Comparison of ENCODE assay signal across 12 cellular contexts in the genomic region with DNA sequence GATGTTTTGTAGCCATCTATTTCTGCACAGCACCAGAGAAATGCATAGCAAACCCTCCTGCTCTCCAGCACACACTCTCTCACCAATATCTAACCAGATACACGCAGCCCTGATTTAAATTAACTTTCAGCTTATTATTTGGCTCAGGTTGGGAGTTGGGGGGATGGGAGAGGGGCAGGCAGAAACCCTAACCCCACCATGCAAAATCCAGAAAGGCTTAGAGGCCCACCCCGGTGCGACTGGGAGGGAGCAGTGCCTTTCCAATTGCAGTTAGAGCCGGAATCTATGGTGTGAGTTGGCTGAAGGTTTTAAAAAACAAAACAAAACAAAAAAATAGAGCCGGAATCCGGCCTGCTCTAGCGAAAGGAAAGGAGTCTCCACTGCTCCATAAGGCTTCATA. TPM values are rescaled to one million over a fixed set of nuclear protein-coding genes. Genes with fewer than 3 reads are reported as not detected.
DNase-seq lines count a peak whose midpoint lies in the region; ATAC-seq, FAIRE-seq and TF ChIP-seq lines count a peak whose summit lies in the region.
"Had no signal": no experiment of that assay in that cellular context is flagged by ENCODE, and none has a peak within 500 bp of the region (broad histone marks: within the 10 kb centered on the region; RNA-seq: fewer than 3 reads in every experiment).

No MANE protein-coding gene starts in this region.

- intact Hi-C loops in activated CD4-positive, alpha-beta T cell treated with anti-CD3 and anti-CD28 coated beads, Interleukin-2, amount 10 ng/mL, durations not matched to agents 24 days and 14 days (cut with micrococcal nuclease) = loop anchor here (1.0 kb wide), 1 partner anchor 8 kb away; no protein-coding TSS in a partner anchor
- intact Hi-C loops in endothelial cell of umbilical vein (cut with micrococcal nuclease) = no loop called here

- H3K9me3 Mint-ChIP-seq in activated CD4-positive, alpha-beta T cell treated with anti-CD3 and anti-CD28 coated beads, Interleukin-2, amount 10 ng/mL, durations not matched to agents 24 days and 14 days = no peaks in the 10 kb centered on the region
- no peaks in the 10 kb centered on the region for H3K9me3 Mint-ChIP-seq in progenitor cell of endocrine pancreas (ENCODE audit: low read depth)

- H3K9me1 ChIP-seq in endothelial cell of umbilical vein (replicated peaks; ENCODE audit: control insufficient read depth, extremely low read depth, insufficient read depth, low read length) = no peaks in the 10 kb centered on the region

- H3K36me3 ChIP-seq in endothelial cell of umbilical vein (ENCODE audit: control insufficient read depth in 2 of 2, extremely low read depth in 1 of 2, insufficient read depth in 2 of 2, low read length in 2 of 2) = no peaks in the 10 kb centered on the region
- H3K36me3 ChIP-seq: gastroesophageal sphincter had no signal

- FAIRE-seq in endothelial cell of umbilical vein (lab: Jason Lieb, UNC) = no peak

- CTCF ChIA-PET in endothelial cell of umbilical vein (lab: Charles Lee) = interaction anchor here (0.6 to 4.5 kb wide), 9 partner anchors 11 to 194 kb away, joined by 3 to 17 read pairs (median 4); no protein-coding TSS in a partner anchor

- POLR2A ChIA-PET in endothelial cell of umbilical vein (lab: Charles Lee) = no interaction called here

- H3K9ac ChIP-seq in endothelial cell of umbilical vein (replicated peaks; ENCODE audit: extremely low read depth, insufficient read depth, low read length) = peak overlapping the region; percentile 86

- peaks cover 36% of the 10 kb centered on the region for H3K4me1 Mint-ChIP-seq in activated CD4-positive, alpha-beta T cell treated with anti-CD3 and anti-CD28 coated beads, Interleukin-2, amount 10 ng/mL, durations not matched to agents 24 days and 14 days
- H3K4me1 Mint-ChIP-seq in progenitor cell of endocrine pancreas (ENCODE audit: low read depth) = peaks cover 47% of the 10 kb centered on the region

- H4K20me1 ChIP-seq in endothelial cell of umbilical vein (replicated peaks; ENCODE audit: control insufficient read depth, extremely low read depth, insufficient read depth, low read length) = peaks cover 2% of the 10 kb centered on the region

- H3K4me2 ChIP-seq in endothelial cell of umbilical vein (ENCODE audit: insufficient read depth, low read length) = peak overlapping the region; percentile 96

- peak overlapping the region; percentile 85 to 96 (median 95) for H3K4me3 ChIP-seq in endothelial cell of umbilical vein (replicated peaks in 1 of 3; ENCODE audit: insufficient read depth in 1 of 3, low read depth in 1 of 3, low read length in 3 of 3)
- H3K4me3 ChIP-seq: skin epidermis had no signal

- H3K9me3 ChIP-seq in endothelial cell of umbilical vein (replicated peaks; ENCODE audit: control insufficient read depth, insufficient read depth, low read length) = no peaks in the 10 kb centered on the region
- H3K9me3 ChIP-seq: gastroesophageal sphincter, testis had no signal

- no peak for DNase-seq in activated CD4-positive, alpha-beta T cell treated with anti-CD3 and anti-CD28 coated beads, Interleukin-2, amount 10 ng/mL, durations not matched to agents 24 days and 14 days
- no peak for DNase-seq in activated CD4-positive, alpha-beta T cell treated with anti-CD3 and anti-CD28 coated beads, Interleukin-2, amount 50 U/mL, for 48 hours
- DNase-seq in OCI-M1 (lab: John Stamatoyannopoulos, UW) (peak; percentile 38), endothelial cell of umbilical vein (ENCODE audit: low read depth, low spot score) (no peak), progenitor cell of endocrine pancreas (ENCODE audit: low spot score, unreplicated experiment) (no peak), NCI-H748 (lab: John Stamatoyannopoulos, UW; ENCODE audit: unreplicated experiment) (no peak), GM03348 (ENCODE audit: low spot score) (no peak)
- DNase-seq: testis had no signal

- dilution Hi-C loops in endothelial cell of umbilical vein (cut with MboI; ENCODE audit: extremely low pct_ligation_motif_present, low sequenced_read_pairs) = no loop called here

- H3K79me2 ChIP-seq in endothelial cell of umbilical vein (ENCODE audit: control insufficient read depth, insufficient read depth, low read length) = peaks cover 76% of the 10 kb centered on the region

- TF ChIP-seq POLR2A in endothelial cell of umbilical vein (IDR thresholded peaks at IDR 0.05; ENCODE audit: low read depth, low read length) = no peak

- peaks cover 45% of the 10 kb centered on the region for H3K4me1 ChIP-seq in endothelial cell of umbilical vein (ENCODE audit: control insufficient read depth, extremely low read depth, insufficient read depth, low read length)

- peaks cover 67% of the 10 kb centered on the region for H3K27me3 Mint-ChIP-seq in activated CD4-positive, alpha-beta T cell treated with anti-CD3 and anti-CD28 coated beads, Interleukin-2, amount 10 ng/mL, durations not matched to agents 24 days and 14 days
- no peaks in the 10 kb centered on the region for H3K27me3 Mint-ChIP-seq in progenitor cell of endocrine pancreas

- no peak overlapping the region for H3K27ac Mint-ChIP-seq in activated CD4-positive, alpha-beta T cell treated with anti-CD3 and anti-CD28 coated beads, Interleukin-2, amount 10 ng/mL, durations not matched to agents 24 days and 14 days
- peak overlapping the region; percentile 98 for H3K27ac Mint-ChIP-seq in progenitor cell of endocrine pancreas
- H3K27ac Mint-ChIP-seq: CD14-positive monocyte had no signal

- H2AFZ ChIP-seq in endothelial cell of umbilical vein (ENCODE audit: low read depth, low read length) = no peak overlapping the region

- no peaks in the 10 kb centered on the region for H3K27me3 ChIP-seq in endothelial cell of umbilical vein (ENCODE audit: control insufficient read depth in 2 of 2, insufficient read depth in 2 of 2, low read length in 2 of 2)
- H3K27me3 ChIP-seq: testis had no signal

- peak overlapping the region; percentile 74 for H3K27ac ChIP-seq in endothelial cell of umbilical vein (ENCODE audit: insufficient read depth, low read depth, low read length)
- H3K27ac ChIP-seq: gastroesophageal sphincter, skin epidermis, testis had no signal

- H3K36me3 Mint-ChIP-seq in activated CD4-positive, alpha-beta T cell treated with anti-CD3 and anti-CD28 coated beads, Interleukin-2, amount 10 ng/mL, durations not matched to agents 24 days and 14 days (ENCODE audit: low read depth) = no peaks in the 10 kb centered on the region
- H3K36me3 Mint-ChIP-seq in progenitor cell of endocrine pancreas (ENCODE audit: insufficient read depth) = peaks cover 6% of the 10 kb centered on the region

- no TSS peak for BruUV-seq in endothelial cell of umbilical vein (replicated peaks; lab: Mats Ljungman, UMichigan)

- H3K4me3 Mint-ChIP-seq in activated CD4-positive, alpha-beta T cell treated with anti-CD3 and anti-CD28 coated beads, Interleukin-2, amount 10 ng/mL, durations not matched to agents 24 days and 14 days = peak overlapping the region; percentile 81
- H3K4me3 Mint-ChIP-seq in progenitor cell of endocrine pancreas (ENCODE audit: low read depth) = peak overlapping the region; percentile 94

- TF ChIP-seq CTCF in endothelial cell of umbilical vein (IDR thresholded peaks at IDR 0.05; ENCODE audit: extremely low read depth in 1 of 2, insufficient read depth in 1 of 2, low read depth in 1 of 2, low read length in 2 of 2) = no peak
- TF ChIP-seq CTCF in progenitor cell of endocrine pancreas (IDR thresholded peaks at IDR 0.05; ENCODE audit: unreplicated experiment) = no peak

- ATAC-seq in HG02884 (IDR thresholded peaks at IDR 0.05; ENCODE audit: unreplicated experiment) = no peak
- ATAC-seq: gastroesophageal sphincter had no signal

TF ChIP-seq in endothelial cell of umbilical vein, 7 proteins besides CTCF, POLR2A, EP300 and RAD21:
- TF ChIP-seq GATA2 (IDR thresholded peaks at IDR 0.05; ENCODE audit: insufficient read depth, insufficient read length, low read depth, low read length) (no peak), EZH2 (IDR thresholded peaks at IDR 0.05; ENCODE audit: borderline replicate concordance, low read depth, low read length, severe bottlenecking) (no peak), MYC (IDR thresholded peaks at IDR 0.05; ENCODE audit: low read depth, low read length) (no peak), FOS (IDR thresholded peaks at IDR 0.05; ENCODE audit: borderline replicate concordance, insufficient read depth, low read length) (no peak)
- TF ChIP-seq, protein P1, sequence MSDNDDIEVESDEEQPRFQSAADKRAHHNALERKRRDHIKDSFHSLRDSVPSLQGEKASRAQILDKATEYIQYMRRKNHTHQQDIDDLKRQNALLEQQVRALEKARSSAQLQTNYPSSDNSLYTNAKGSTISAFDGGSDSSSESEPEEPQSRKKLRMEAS (IDR thresholded peaks at IDR 0.05; ENCODE audit: insufficient read depth, insufficient read length) = no peak

RNA-seq across cellular contexts. Expression of a gene that starts 3.0 kb away (rescaled TPM):
- 2.2 and 2.7 TPM in 2 replicates for total RNA-seq in activated CD4-positive, alpha-beta T cell treated with anti-CD3 and anti-CD28 coated beads, Interleukin-2, amount 10 ng/mL, durations not matched to agents 24 days and 14 days
- 111 and 117 TPM in 2 replicates for total RNA-seq in endothelial cell of umbilical vein
- 30.7 and 41.2 TPM in 2 replicates for polyA plus RNA-seq in endothelial cell of umbilical vein
- 59.9 and 81.1 TPM in 2 replicates for polyA plus RNA-seq in endothelial cell of umbilical vein (2011; cell fraction: cytosol; rRNA removed)
- polyA plus RNA-seq in endothelial cell of umbilical vein (2011; cell fraction: nucleus; rRNA removed) = 125 and 193 TPM in 2 replicates
- 73.1 and 143 TPM in 2 replicates for polyA plus RNA-seq in endothelial cell of umbilical vein (2012)
- polyA minus RNA-seq in endothelial cell of umbilical vein = 76.6 and 80.5 TPM in 2 replicates
- 45.8 TPM for polyA minus RNA-seq in endothelial cell of umbilical vein (2011; cell fraction: cytosol; rRNA and poly(A)+ RNA removed)
- 130 and 167 TPM in 2 replicates for polyA minus RNA-seq in endothelial cell of umbilical vein (2011; cell fraction: nucleus; rRNA and poly(A)+ RNA removed)
- total RNA-seq in progenitor cell of endocrine pancreas = 96.9 and 107 TPM in 2 replicates

Comparison
In these comparisons a context has a peak if more than half of its experiments do, and no peak if none do; other contexts are left out.
1. RNA of a gene that starts 3.0 kb away (total RNA-seq): 111 to 117 TPM in endothelial cell of umbilical vein and 96.9 to 107 TPM in progenitor cell of endocrine pancreas; 2.2 to 2.7 TPM in activated CD4-positive, alpha-beta T cell treated with anti-CD3 and anti-CD28 coated beads, Interleukin-2, amount 10 ng/mL, durations not matched to agents 24 days and 14 days; every median in the first group is over 10 times any median in the second.